Comparison of ENCODE assay signal across 19 cellular contexts in the genomic region with DNA sequence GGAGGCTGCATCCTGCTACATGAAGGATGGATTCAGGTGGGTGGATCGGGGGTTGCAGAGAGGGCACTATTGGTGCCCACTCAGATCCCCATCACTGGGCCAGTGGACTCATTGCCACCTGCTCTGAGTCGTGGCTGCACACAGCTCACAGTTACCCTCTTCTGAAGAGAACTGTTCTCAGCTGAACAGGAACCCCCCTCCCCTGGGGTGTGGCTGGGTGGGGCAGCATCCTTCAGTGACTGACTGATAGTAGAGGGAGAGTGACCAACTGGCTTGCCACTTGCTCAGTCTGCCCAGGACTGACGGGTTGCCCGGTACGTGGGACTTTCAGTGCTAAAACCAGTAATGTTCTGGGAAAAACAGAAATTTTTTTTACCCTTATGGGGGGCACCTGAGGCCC.
DNase-seq lines count a peak whose midpoint lies in the region; ATAC-seq and TF ChIP-seq lines count a peak whose summit lies in the region.
"Had no signal": no experiment of that assay in that cellular context is flagged by ENCODE, and none has a peak within 500 bp of the region (broad histone marks: within the 10 kb centered on the region; RNA-seq: fewer than 3 reads in every experiment).

No MANE protein-coding gene starts in this region.

- H3K27ac ChIP-seq in RWPE2 (ENCODE audit: poor library complexity, severe bottlenecking) (no peak overlapping the region), WERI-Rb-1 (peak overlapping the region; percentile 58), neuronal stem cell (replicated peaks; ENCODE audit: low read length) (no peak overlapping the region)
- no peak overlapping the region for H3K27ac ChIP-seq in CD4-positive, alpha-beta T cell (ENCODE audit: low read depth, low read length)
- H3K27ac ChIP-seq: BLaER1 had no signal

- ATAC-seq in RWPE2 (ENCODE audit: low read depth), result no peak
- ATAC-seq in stimulated activated memory B cell treated with anti-CD40 and anti-IgM and Interleukin-4, amounts not matched to agents 10 μg/mL and 1 μg/mL and 100 μg/mL, for 72 hours, result peak; percentile 27
- ATAC-seq in CD4-positive, alpha-beta T cell (ENCODE audit: poor library complexity), result no peak
- ATAC-seq in activated T-cell treated with anti-CD3 and anti-CD28 coated beads, Interleukin-2, amount 50 U/mL, for 72 hours (replicated peaks in 1 of 2), result no peak
- ATAC-seq: CD8-positive, alpha-beta T cell had no signal

- POLR2A ChIA-PET in CD4-positive, alpha-beta T cell (lab: Charles Lee), result no interaction called here

- H3K9me3 Mint-ChIP-seq in stimulated activated memory B cell treated with anti-CD40 and anti-IgM and Interleukin-4, amounts not matched to agents 10 μg/mL and 1 μg/mL and 100 μg/mL, for 72 hours, result no peaks in the 10 kb centered on the region
- H3K9me3 Mint-ChIP-seq in CD4-positive, alpha-beta T cell, result no peaks in the 10 kb centered on the region
- peaks cover 0 to 3% of the 10 kb centered on the region in 2 donors for H3K9me3 Mint-ChIP-seq in activated T-cell treated with anti-CD3 and anti-CD28 coated beads, Interleukin-2, amount 50 U/mL, for 72 hours
- H3K9me3 Mint-ChIP-seq: CD8-positive, alpha-beta T cell had no signal

- no peak overlapping the region for H4K91ac ChIP-seq in neuronal stem cell (ENCODE audit: low read depth, low read length, poor library complexity)

- no peak overlapping the region for H2BK120ac ChIP-seq in neuronal stem cell (ENCODE audit: low read depth, low read length)

- no peak overlapping the region for H3K4me3 ChIP-seq in RWPE2 (ENCODE audit: severe bottlenecking)
- H3K4me3 ChIP-seq in WERI-Rb-1 (ENCODE audit: low read depth, low read length), result no peak overlapping the region
- no peak overlapping the region for H3K4me3 ChIP-seq in neuronal stem cell (ENCODE audit: low read length in 2 of 2)
- H3K4me3 ChIP-seq: BLaER1 had no signal

- no peaks in the 10 kb centered on the region for H3K27me3 Mint-ChIP-seq in stimulated activated memory B cell treated with anti-CD40 and anti-IgM and Interleukin-4, amounts not matched to agents 10 μg/mL and 1 μg/mL and 100 μg/mL, for 72 hours
- no peaks in the 10 kb centered on the region for H3K27me3 Mint-ChIP-seq in CD4-positive, alpha-beta T cell
- H3K27me3 Mint-ChIP-seq in activated T-cell treated with anti-CD3 and anti-CD28 coated beads, Interleukin-2, amount 50 U/mL, for 72 hours (ENCODE audit: low read depth), result no peaks in the 10 kb centered on the region
- H3K27me3 Mint-ChIP-seq: CD4-positive, CD25-positive, alpha-beta regulatory T cell had no signal

- H2AK5ac ChIP-seq in neuronal stem cell (ENCODE audit: low read depth, low read length), result peak overlapping the region; percentile 6

- H2BK12ac ChIP-seq in neuronal stem cell (ENCODE audit: low read length), result no peak overlapping the region

- no peak overlapping the region for H3K4me2 ChIP-seq in neuronal stem cell (ENCODE audit: insufficient read depth, low read length, poor library complexity, severe bottlenecking)
- H3K4me2 ChIP-seq: BLaER1 had no signal

- no peaks in the 10 kb centered on the region for H3K4me1 Mint-ChIP-seq in stimulated activated memory B cell treated with anti-CD40 and anti-IgM and Interleukin-4, amounts not matched to agents 10 μg/mL and 1 μg/mL and 100 μg/mL, for 72 hours
- no peaks in the 10 kb centered on the region for H3K4me1 Mint-ChIP-seq in CD4-positive, alpha-beta T cell (ENCODE audit: low read depth)
- H3K4me1 Mint-ChIP-seq in activated T-cell treated with anti-CD3 and anti-CD28 coated beads, Interleukin-2, amount 50 U/mL, for 72 hours (ENCODE audit: low read depth), result no peaks in the 10 kb centered on the region
- H3K4me1 Mint-ChIP-seq: CD14-positive monocyte; CD4-positive, CD25-positive, alpha-beta regulatory T cell had no signal

- CTCF ChIA-PET in CD4-positive, alpha-beta T cell (lab: Charles Lee), result no interaction called here

- H3K14ac ChIP-seq in neuronal stem cell (ENCODE audit: low read length), result no peak overlapping the region

- no peaks in the 10 kb centered on the region for H3K79me1 ChIP-seq in neuronal stem cell (ENCODE audit: low read depth, low read length)

- H2BK15ac ChIP-seq in neuronal stem cell (ENCODE audit: low read length), result no peak overlapping the region

- no peak overlapping the region for H3K18ac ChIP-seq in neuronal stem cell (ENCODE audit: low read length)

- no peaks in the 10 kb centered on the region for H3K9me3 ChIP-seq in RWPE2 (ENCODE audit: severe bottlenecking)
- no peaks in the 10 kb centered on the region for H3K9me3 ChIP-seq in WERI-Rb-1 (ENCODE audit: severe bottlenecking)
- H3K9me3 ChIP-seq in neuronal stem cell (replicated peaks in 1 of 2; ENCODE audit: control insufficient read depth in 2 of 2, insufficient read depth in 1 of 2, low read depth in 1 of 2, low read length in 2 of 2), result no peaks in the 10 kb centered on the region
- no peaks in the 10 kb centered on the region for H3K9me3 ChIP-seq in CD4-positive, alpha-beta T cell (ENCODE audit: control insufficient read depth, low read length)
- H3K9me3 ChIP-seq: BE2C, BLaER1, Caco-2 had no signal

- H3K36me3 ChIP-seq in RWPE2 (ENCODE audit: low read depth) (no peaks in the 10 kb centered on the region), WERI-Rb-1 (no peaks in the 10 kb centered on the region), neuronal stem cell (replicated peaks in 1 of 2; ENCODE audit: control insufficient read depth in 2 of 2, insufficient read depth in 2 of 2, low read length in 2 of 2) (no peaks in the 10 kb centered on the region)
- H3K36me3 ChIP-seq: BE2C, BLaER1 had no signal

- intact Hi-C loops in CD4-positive, alpha-beta T cell (cut with DNase I, micrococcal nuclease), result no loop called here

- no peak overlapping the region for H4K8ac ChIP-seq in neuronal stem cell (ENCODE audit: low read depth, low read length)

- no peak overlapping the region for H2AFZ ChIP-seq in neuronal stem cell (ENCODE audit: low read length)

- H2BK5ac ChIP-seq in neuronal stem cell (ENCODE audit: low read length), result no peak overlapping the region

- no peak overlapping the region for H3K27ac Mint-ChIP-seq in stimulated activated memory B cell treated with anti-CD40 and anti-IgM and Interleukin-4, amounts not matched to agents 10 μg/mL and 1 μg/mL and 100 μg/mL, for 72 hours
- no peak overlapping the region for H3K27ac Mint-ChIP-seq in CD4-positive, alpha-beta T cell
- no peak overlapping the region for H3K27ac Mint-ChIP-seq in activated T-cell treated with anti-CD3 and anti-CD28 coated beads, Interleukin-2, amount 50 U/mL, for 72 hours
- H3K27ac Mint-ChIP-seq: CD14-positive monocyte; CD4-positive, CD25-positive, alpha-beta regulatory T cell; CD8-positive, alpha-beta T cell had no signal

- H3K27me3 ChIP-seq in RWPE2 (ENCODE audit: insufficient read depth, poor library complexity, severe bottlenecking), result no peaks in the 10 kb centered on the region
- no peaks in the 10 kb centered on the region for H3K27me3 ChIP-seq in WERI-Rb-1 (ENCODE audit: insufficient read depth, low read depth, severe bottlenecking)
- H3K27me3 ChIP-seq in neuronal stem cell (ENCODE audit: control insufficient read depth in 3 of 3, insufficient read depth in 3 of 3, low read depth in 1 of 3, low read length in 3 of 3), result no peaks in the 10 kb centered on the region
- no peaks in the 10 kb centered on the region for H3K27me3 ChIP-seq in CD4-positive, alpha-beta T cell (ENCODE audit: control insufficient read depth, insufficient read depth, low read length)
- H3K27me3 ChIP-seq: BE2C, BLaER1 had no signal

- H3K4ac ChIP-seq in neuronal stem cell (ENCODE audit: low read length), result no peak overlapping the region

- TF ChIP-seq CTCF in RWPE2 (IDR thresholded peaks at IDR 0.05; ENCODE audit: poor library complexity, severe bottlenecking), result no peak
- no peak for TF ChIP-seq CTCF in WERI-Rb-1 (IDR thresholded peaks at IDR 0.05; ENCODE audit: low read depth, low read length)
- no peak for TF ChIP-seq CTCF in CD4-positive, alpha-beta T cell (IDR thresholded peaks at IDR 0.05)

- H3K23ac ChIP-seq in neuronal stem cell (ENCODE audit: low read depth, low read length, poor library complexity), result no peak overlapping the region

- peak; percentile 61 for DNase-seq in RWPE2 (ENCODE audit: low spot score)
- DNase-seq in WERI-Rb-1, result no peak
- no peak for DNase-seq in neuronal stem cell (ENCODE audit: low spot score)
- no peak for DNase-seq in CD4-positive, alpha-beta T cell
- no peak for DNase-seq in activated T-cell treated with anti-CD3 and anti-CD28 coated beads, Interleukin-2, amount 50 U/mL, for 72 hours
- no peak for DNase-seq in RPMI8226
- DNase-seq: 8988T; ACHN; BE2C; C1 segment of cervical spinal cord; Caco-2; Calu3; CD4-positive, CD25-positive, alpha-beta regulatory T cell; CD8-positive, alpha-beta T cell; DMS79 treated with DMSO at 0.1 percent for 48 hours; GF-D8 had no signal

- H3K4me3 Mint-ChIP-seq in stimulated activated memory B cell treated with anti-CD40 and anti-IgM and Interleukin-4, amounts not matched to agents 10 μg/mL and 1 μg/mL and 100 μg/mL, for 72 hours, result no peak overlapping the region
- H3K4me3 Mint-ChIP-seq in CD4-positive, alpha-beta T cell, result no peak overlapping the region
- no peak overlapping the region for H3K4me3 Mint-ChIP-seq in activated T-cell treated with anti-CD3 and anti-CD28 coated beads, Interleukin-2, amount 50 U/mL, for 72 hours
- H3K4me3 Mint-ChIP-seq: CD14-positive monocyte; CD4-positive, CD25-positive, alpha-beta regulatory T cell; CD8-positive, alpha-beta T cell had no signal

- H3K9ac ChIP-seq in neuronal stem cell (ENCODE audit: low read depth, low read length, poor library complexity), result no peak overlapping the region
- H3K9ac ChIP-seq: BLaER1 had no signal

- no CpG with 5 or more reads among the region's 5 CpGs for WGBS in neuronal stem cell (ENCODE audit: extremely low coverage in 2 of 2, insufficient read length in 2 of 2, insufficient replicate concordance in 1 of 2), 2 donors

- H3K4me1 ChIP-seq in RWPE2 (ENCODE audit: insufficient read depth, poor library complexity, severe bottlenecking) (no peaks in the 10 kb centered on the region), neuronal stem cell (ENCODE audit: control insufficient read depth in 2 of 2, insufficient read depth in 1 of 2, low read depth in 1 of 2, low read length in 2 of 2) (peaks cover 0 to 9% of the 10 kb centered on the region in 2 donors)
- H3K4me1 ChIP-seq: BE2C, Caco-2 had no signal

- no peaks in the 10 kb centered on the region for H3K36me3 Mint-ChIP-seq in stimulated activated memory B cell treated with anti-CD40 and anti-IgM and Interleukin-4, amounts not matched to agents 10 μg/mL and 1 μg/mL and 100 μg/mL, for 72 hours
- H3K36me3 Mint-ChIP-seq in CD4-positive, alpha-beta T cell (ENCODE audit: low read depth), result no peaks in the 10 kb centered on the region
- H3K36me3 Mint-ChIP-seq in activated T-cell treated with anti-CD3 and anti-CD28 coated beads, Interleukin-2, amount 50 U/mL, for 72 hours (ENCODE audit: insufficient read depth in 2 of 2), result no peaks in the 10 kb centered on the region
- H3K36me3 Mint-ChIP-seq: CD14-positive monocyte; CD4-positive, CD25-positive, alpha-beta regulatory T cell; CD8-positive, alpha-beta T cell had no signal
